ENCODE assay signal across 1 cellular context in genomic region chr3:158491968-158492367, GRCh38.
TF ChIP-seq lines count a peak whose summit lies in the region.

No MANE protein-coding gene starts in this region.

TF ChIP-seq in neural cell, 6 proteins besides CTCF, POLR2A, EP300 and RAD21 (continued from another document):
- no peak for TF ChIP-seq REST (IDR thresholded peaks at IDR 0.05; ENCODE audit: borderline replicate concordance)
TF ChIP-seq in neural cell: peak in this region for 0.
